13 cellular contexts compared by ENCODE assay signal in genomic region chr12:48023386-48023785, GRCh38. TPM values are rescaled to one million over a fixed set of nuclear protein-coding genes. Genes with fewer than 3 reads are reported as not detected.
A peak's percentile ranks its signal among the peaks of the same experiment; 100 is the strongest.
DNase-seq lines count a peak whose midpoint lies in the region; ATAC-seq and TF ChIP-seq lines count a peak whose summit lies in the region.
"Had no signal": no experiment of that assay in that cellular context is flagged by ENCODE, and none has a peak within 500 bp of the region (broad histone marks: within the 10 kb centered on the region; RNA-seq: fewer than 3 reads in every experiment).

No MANE protein-coding gene starts in this region.

- DNase-seq in COLO668 (lab: John Stamatoyannopoulos, UW; ENCODE audit: unreplicated experiment) (peak; percentile 29), NCI-H1092 treated with DMSO at 0.1 percent for 48 hours (lab: John Stamatoyannopoulos, UW) (peak; percentile 53), mucosa of descending colon (peak in 1 of 3 donors; percentile 43), NCI-H526 treated with DMSO at 0.1 percent for 48 hours (lab: John Stamatoyannopoulos, UW) (no peak), tibial artery (no peak), COLO829 (ENCODE audit: low spot score) (no peak), hippocampal formation (lab: John Stamatoyannopoulos, UW) (no peak)
- DNase-seq: activated CD4-positive, alpha-beta T cell treated with anti-CD3 and anti-CD28 coated beads, Interleukin-2, amount 50 U/mL, for 1 hour; NCI-H1436 treated with DMSO at 0.1 percent for 48 hours; stimulated activated CD4-positive, alpha-beta T cell treated with anti-CD3 and anti-CD28 coated beads, Interleukin-2, amount 100 ng/mL, for 48 hours; uterus had no signal

- intact Hi-C loops in mucosa of descending colon (cut with DNase I, micrococcal nuclease) = no loop called here
- intact Hi-C loops in tibial artery (cut with DNase I; ENCODE audit: low total_unique reads) = no loop called here

- ATAC-seq in mucosa of descending colon = peak; percentile 63

- H3K4me3 ChIP-seq in mucosa of descending colon (no peak overlapping the region), tibial artery (no peak overlapping the region)
- H3K4me3 ChIP-seq: uterus had no signal

- H3K36me3 ChIP-seq in mucosa of descending colon (ENCODE audit: low read depth) = no peaks in the 10 kb centered on the region
- H3K36me3 ChIP-seq in tibial artery = no peaks in the 10 kb centered on the region
- H3K36me3 ChIP-seq: uterus had no signal

- H3K27ac ChIP-seq in VCaP = peak overlapping the region; percentile 98
- no peak overlapping the region for H3K27ac ChIP-seq in tibial artery
- H3K27ac ChIP-seq: uterus had no signal

- H3K4me1 ChIP-seq in mucosa of descending colon (ENCODE audit: low read depth) (peaks cover 10% of the 10 kb centered on the region), tibial artery (no peaks in the 10 kb centered on the region)
- H3K4me1 ChIP-seq: uterus had no signal

- H3K9me3 ChIP-seq in mucosa of descending colon (no peaks in the 10 kb centered on the region), tibial artery (no peaks in the 10 kb centered on the region)
- H3K9me3 ChIP-seq: uterus had no signal

- peaks cover 0 to 26% of the 10 kb centered on the region in 2 donors for H3K27me3 ChIP-seq in tibial artery

- no peak for TF ChIP-seq CTCF in VCaP (conservative IDR thresholded peaks at IDR 0.05)
- TF ChIP-seq CTCF in mucosa of descending colon (IDR thresholded peaks at IDR 0.05) = no peak
- TF ChIP-seq CTCF in tibial artery (IDR thresholded peaks at IDR 0.05) = no peak

RNA-seq across cellular contexts. Expression of gene COL2A1, which starts 19.1 kb away (rescaled TPM):
- 1 to 10 TPM in 2 of 3 donors, under 1 TPM in 1; 0.19 to 1.5 (median 1.2) TPM for total RNA-seq in mucosa of descending colon
- total RNA-seq: dermis microvascular lymphatic vessel endothelial cell had no signal

RNA-seq across cellular contexts. Expression of gene TMEM106C, which starts 60.0 kb away (rescaled TPM):
- 100 to 1,000 TPM in 2 of 3 donors, 10 to 100 TPM in 1; 93.9 to 208 (median 183) TPM for total RNA-seq in mucosa of descending colon

Comparison
In these comparisons a context has a peak if more than half of its experiments do, and no peak if none do; other contexts are left out.
1. DNase-seq: peak in COLO668 (single experiment) and NCI-H1092 treated with DMSO at 0.1 percent for 48 hours (single experiment); none in NCI-H526 treated with DMSO at 0.1 percent for 48 hours (single experiment), tibial artery (0 of 2), COLO829 (single experiment) and hippocampal formation (0 of 2).